Comparison of ENCODE assay signal across 18 cellular contexts in the genomic region with DNA sequence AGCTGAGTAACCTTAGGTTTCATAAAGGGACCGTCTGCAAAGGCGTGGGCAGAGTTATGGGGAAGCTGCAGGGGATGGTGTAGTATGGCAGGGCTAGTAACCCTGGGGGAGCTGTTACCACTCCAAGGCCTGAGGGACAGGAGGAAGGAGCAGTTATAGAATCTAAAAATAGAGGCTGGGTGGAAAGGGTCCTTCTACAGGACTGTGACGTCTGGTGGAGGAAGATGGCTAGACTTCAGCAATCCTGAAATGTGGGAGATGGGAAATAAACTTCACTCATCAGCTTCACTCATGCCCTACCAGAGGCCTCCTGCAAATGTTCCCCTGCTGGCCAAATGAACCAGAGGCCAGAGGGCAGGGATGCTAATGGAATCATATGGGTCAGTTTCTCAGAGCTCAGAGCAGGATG. TPM values are rescaled to one million over a fixed set of nuclear protein-coding genes. Genes with fewer than 3 reads are reported as not detected.
DNase-seq lines count a peak whose midpoint lies in the region; ATAC-seq and TF ChIP-seq lines count a peak whose summit lies in the region.
"Had no signal": no experiment of that assay in that cellular context is flagged by ENCODE, and none has a peak within 500 bp of the region (broad histone marks: within the 10 kb centered on the region; RNA-seq: fewer than 3 reads in every experiment).

No MANE protein-coding gene starts in this region.

- H3K36me3 Mint-ChIP-seq in GM23338 (ENCODE audit: low read depth) (no peaks in the 10 kb centered on the region), endodermal cell (ENCODE audit: low read depth) (no peaks in the 10 kb centered on the region), neural progenitor cell (peaks cover 2% of the 10 kb centered on the region)

- H3K9me3 Mint-ChIP-seq in GM23338 = no peaks in the 10 kb centered on the region; the same call in 2 of the 3 replicates
- H3K9me3 Mint-ChIP-seq in endodermal cell = no peaks in the 10 kb centered on the region
- no peaks in the 10 kb centered on the region for H3K9me3 Mint-ChIP-seq in neural progenitor cell

- ATAC-seq in GM23338 = peak; percentile 63
- ATAC-seq in HG02885 (IDR thresholded peaks at IDR 0.05; ENCODE audit: poor library complexity, unreplicated experiment) = no peak
- no peak for ATAC-seq in HG03045 (IDR thresholded peaks at IDR 0.05; ENCODE audit: unreplicated experiment)

- WGBS in endodermal cell (ENCODE audit: insufficient coverage in 1 of 2, insufficient read length in 1 of 2), 2 experiments = 51 to 79% methylated on average over 2 to 3 of the region's 3 CpGs

- H3K27ac Mint-ChIP-seq in GM23338 = 0 out of 2 replicates have a peak overlapping the region, but pooled peaks have one; percentile 23
- H3K27ac Mint-ChIP-seq in endodermal cell = no peak overlapping the region
- no peak overlapping the region for H3K27ac Mint-ChIP-seq in neural progenitor cell

- H3K4me1 Mint-ChIP-seq in GM23338 (peaks cover 19% of the 10 kb centered on the region), endodermal cell (peaks cover 40% of the 10 kb centered on the region), neural progenitor cell (peaks cover 16% of the 10 kb centered on the region)

- H3K9me2 ChIP-seq in GM23338 (ENCODE audit: insufficient read depth) = no peaks in the 10 kb centered on the region

- peak; percentile 22 for DNase-seq in GM23338 (ENCODE audit: low spot score)
- no peak for DNase-seq in LNCaP clone FGC (ENCODE audit: low read depth)
- peak; percentile 78 for DNase-seq in endodermal cell
- DNase-seq in neural progenitor cell (ENCODE audit: low spot score) = peak; percentile 18
- DNase-seq in NCI-H2081 (lab: John Stamatoyannopoulos, UW) = no peak
- DNase-seq in mesenteric fat pad (ENCODE audit: low spot score) = no peak
- DNase-seq: DMS53, Kasumi-1, MV-4-11, NCI-H1436 treated with DMSO at 0.1 percent for 48 hours, NCI-H2081 treated with DMSO at 0.1 percent for 48 hours, NCI-H226, NCI-H526 treated with DMSO at 0.1 percent for 48 hours, T-helper 1 cell had no signal

- H3K27ac ChIP-seq in GM23338 (ENCODE audit: low read depth) = no peak overlapping the region
- no peak overlapping the region for H3K27ac ChIP-seq in endodermal cell (ENCODE audit: low read depth, low read length)
- no peak overlapping the region for H3K27ac ChIP-seq in neural progenitor cell
- H3K27ac ChIP-seq: RWPE1 had no signal

- H3K4me1 ChIP-seq in GM23338 (ENCODE audit: insufficient read depth) (peaks cover 8% of the 10 kb centered on the region; the same call in 1 of the 2 replicates), endodermal cell (ENCODE audit: control insufficient read depth, insufficient read depth, low read length) (peaks cover 13% of the 10 kb centered on the region), neural progenitor cell (peaks cover 20% of the 10 kb centered on the region)

- H3K36me3 ChIP-seq in GM23338 (ENCODE audit: insufficient read depth) = no peaks in the 10 kb centered on the region
- H3K36me3 ChIP-seq in endodermal cell (ENCODE audit: control insufficient read depth, insufficient read depth, low read length) = no peaks in the 10 kb centered on the region
- H3K36me3 ChIP-seq in neural progenitor cell = no peaks in the 10 kb centered on the region

- H3K9me3 ChIP-seq in endodermal cell (ENCODE audit: control insufficient read depth, low read length) = no peaks in the 10 kb centered on the region
- no peaks in the 10 kb centered on the region for H3K9me3 ChIP-seq in neural progenitor cell (ENCODE audit: low read depth)

- H3K27me3 Mint-ChIP-seq in GM23338 (ENCODE audit: insufficient read depth, low read depth, poor library complexity) (peaks cover 8% of the 10 kb centered on the region), endodermal cell (ENCODE audit: insufficient read depth) (no peaks in the 10 kb centered on the region), neural progenitor cell (ENCODE audit: insufficient read depth, low read depth) (no peaks in the 10 kb centered on the region)

- no peak overlapping the region for H3K4me3 ChIP-seq in GM23338
- no peak overlapping the region for H3K4me3 ChIP-seq in LNCaP clone FGC (ENCODE audit: low read depth, low read length)
- no peak overlapping the region for H3K4me3 ChIP-seq in endodermal cell (ENCODE audit: low read length)
- no peak overlapping the region for H3K4me3 ChIP-seq in neural progenitor cell

- H4K20me1 ChIP-seq in GM23338 (replicated peaks; ENCODE audit: insufficient read depth) = 0 out of 2 replicates have a peak, but pooled peaks cover under 1% of the 10 kb centered on the region
- no peaks in the 10 kb centered on the region for H4K20me1 ChIP-seq in neural progenitor cell (ENCODE audit: low read depth)

- no peak overlapping the region for H2AFZ ChIP-seq in GM23338
- no peak overlapping the region for H2AFZ ChIP-seq in neural progenitor cell (replicated peaks)

- H3K79me2 ChIP-seq in GM23338 (replicated peaks; ENCODE audit: insufficient read depth) (peaks cover 20% of the 10 kb centered on the region), neural progenitor cell (ENCODE audit: low read depth) (no peaks in the 10 kb centered on the region)

- H3K27me3 ChIP-seq in GM23338 (ENCODE audit: insufficient read depth) (no peaks in the 10 kb centered on the region), endodermal cell (ENCODE audit: control insufficient read depth, insufficient read depth, low read length, poor library complexity, severe bottlenecking) (no peaks in the 10 kb centered on the region), neural progenitor cell (no peaks in the 10 kb centered on the region)

- H3K9ac ChIP-seq in endodermal cell (ENCODE audit: extremely low read depth, low read length, poor library complexity, severe bottlenecking) = no peak overlapping the region
- no peak overlapping the region for H3K9ac ChIP-seq in neural progenitor cell

- H3F3A ChIP-seq in GM23338 (replicated peaks; ENCODE audit: low read depth) = no peaks in the 10 kb centered on the region
- H3F3A ChIP-seq in neural progenitor cell (ENCODE audit: low read depth) = no peaks in the 10 kb centered on the region

- TF ChIP-seq CTCF in GM23338 (conservative IDR thresholded peaks at IDR 0.05; ENCODE audit: low read depth in 2 of 2) (peak; percentile 6 to 35; a peak in 3 of 4 replicates), LNCaP clone FGC (IDR thresholded peaks at IDR 0.05; ENCODE audit: control insufficient read depth, extremely low read depth, insufficient read depth) (0 out of 2 replicates have a peak, but pooled peaks have one; percentile 1), endodermal cell (conservative IDR thresholded peaks at IDR 0.05) (peak; percentile 77), neural progenitor cell (IDR thresholded peaks at IDR 0.05) (peak; percentile 31)

- H3K4me3 Mint-ChIP-seq in GM23338 (no peak overlapping the region), endodermal cell (no peak overlapping the region), neural progenitor cell (no peak overlapping the region)

- no peak overlapping the region for H3K4me2 ChIP-seq in GM23338
- H3K4me2 ChIP-seq in neural progenitor cell = no peak overlapping the region

TF ChIP-seq in GM23338, 12 proteins besides CTCF, POLR2A, EP300 and RAD21 (continues in another document):
- TF ChIP-seq ZNF114 (CRISPR knock-in tag; IDR thresholded peaks at IDR 0.05) = no peak
- TF ChIP-seq POLR2AphosphoS5 (IDR thresholded peaks at IDR 0.05; ENCODE audit: low read depth) = no peak

RNA-seq across cellular contexts. Expression of a gene that starts 46.1 kb away (rescaled TPM):
- 13.2 and 14.5 TPM in 2 replicates for total RNA-seq in GM23338 (2014; rRNA removed; shearing (Covaris generic))
- polyA plus RNA-seq in GM23338 (2016; fragmentation: Nextera tagmentation; extraction: Ambion mirVana) = 9.5 and 12.8 TPM in 2 replicates
- total RNA-seq in endodermal cell = 10 to 100 TPM; 32.0 to 36.2 TPM
- polyA plus RNA-seq in endodermal cell (2013, experiment 1 of 2) = 10.8 TPM
- polyA plus RNA-seq in endodermal cell (2013, experiment 2 of 2) = 11.5 TPM
- total RNA-seq in neural progenitor cell (ENCODE audit: low replicate concordance) = 5.9 and 14.6 TPM in 2 replicates
- 1.9 TPM for total RNA-seq in mesenteric fat pad
- total RNA-seq: OCI-LY7 had no signal

Comparison
In these comparisons a context has a peak if more than half of its experiments do, and no peak if none do; other contexts are left out.
1. DNase-seq: peak in GM23338 (single experiment), endodermal cell (single experiment) and neural progenitor cell (single experiment); none in LNCaP clone FGC (single experiment), NCI-H2081 (0 of 2) and mesenteric fat pad (single experiment).
2. CTCF ChIP-seq: peak in every context shown above with its lines; median percentile 77 in endodermal cell; 31 in neural progenitor cell; 20 in GM23338; 1 in LNCaP clone FGC.